ENCODE assay signal across 8 cellular contexts in genomic region chr1:36397378-36398230, GRCh38. TPM values are rescaled to one million over a fixed set of nuclear protein-coding genes. Genes with fewer than 3 reads are reported as not detected.
DNase-seq lines count a peak whose midpoint lies in the region; ATAC-seq, FAIRE-seq and TF ChIP-seq lines count a peak whose summit lies in the region.

Gene LSM10, minus strand, starts transcription at chr1:36397908. Its CDS starts 3,779 bp downstream, at chr1:36394129.

- H3K4me1 ChIP-seq in adipocyte (ENCODE audit: control insufficient read depth, insufficient read depth, low read length) (peaks cover 14% of the 10 kb centered on the region), cardiac muscle cell (ENCODE audit: low read depth) (peaks cover 5% of the 10 kb centered on the region), transverse colon (peaks cover 0 to 17% (median 11%) of the 10 kb centered on the region in 4 donors)

- H3K4me1 Mint-ChIP-seq in T-cell = peaks cover 35 to 45% (median 43%) of the 10 kb centered on the region in 3 donors

- TF ChIP-seq POLR2A in GM12891 (IDR thresholded peaks at IDR 0.05; ENCODE audit: low read depth, low read length) = peak; percentile 82
- TF ChIP-seq POLR2A in transverse colon (IDR thresholded peaks at IDR 0.05) = peak; percentile 92

- H3K27ac ChIP-seq in cardiac muscle cell (peak within 1 kb of the TSS; percentile 83), transverse colon (peak within 1 kb of the TSS; percentile 91 to 96 (median 95))

- H3K27me3 ChIP-seq in adipocyte (replicated peaks; ENCODE audit: control insufficient read depth, insufficient read depth, low read length) (no peaks in the 10 kb centered on the region), cardiac muscle cell (no peaks in the 10 kb centered on the region), transverse colon (no peaks in the 10 kb centered on the region)

- WGBS in transverse colon (ENCODE audit: low coverage in 1 of 2), 2 donors = 0% methylated on average over 2 to 48 of the region's 60 CpGs

- peak; percentile 89 for DNase-seq in GM12891 (ENCODE audit: insufficient read length, low spot score)
- DNase-seq in NCI-H146 (lab: John Stamatoyannopoulos, UW) = peak; percentile 86
- peak; percentile 79 to 92 (median 87) for DNase-seq in T-cell
- DNase-seq in adipocyte (ENCODE audit: low read depth) = peak; percentile 100
- DNase-seq in cardiac muscle cell (ENCODE audit: low read depth in 1 of 2, low spot score in 1 of 2) = peak; percentile 94 to 97
- DNase-seq in pons (ENCODE audit: low spot score) = peak; percentile 92
- peak; percentile 96 for DNase-seq in transverse colon

- H3K4me3 Mint-ChIP-seq in T-cell = peak within 1 kb of the TSS; percentile 84 to 99 (median 98)

- intact Hi-C loops in transverse colon (cut with DNase I; ENCODE audit: low total_unique reads) = no loop called here

- H3K36me3 ChIP-seq in adipocyte (ENCODE audit: control insufficient read depth, insufficient read depth, low read length, severe bottlenecking) (peaks cover 15% of the 10 kb centered on the region), cardiac muscle cell (peaks cover 10% of the 10 kb centered on the region), transverse colon (peaks cover 0 to 12% (median 2%) of the 10 kb centered on the region in 4 donors)

- ATAC-seq in HG02852 (IDR thresholded peaks at IDR 0.05; ENCODE audit: unreplicated experiment) (peak; percentile 82), T-cell (replicated peaks in 1 of 4) (peak; percentile 91 to 94 (median 92))

- no peaks in the 10 kb centered on the region for H3K9me3 ChIP-seq in adipocyte (ENCODE audit: control insufficient read depth, low read length)
- H3K9me3 ChIP-seq in cardiac muscle cell (ENCODE audit: low read depth) = no peaks in the 10 kb centered on the region
- no peaks in the 10 kb centered on the region for H3K9me3 ChIP-seq in transverse colon

- no peaks in the 10 kb centered on the region for H3K9me3 Mint-ChIP-seq in T-cell

- H3K27me3 Mint-ChIP-seq in T-cell = no peaks in the 10 kb centered on the region

- CTCF ChIA-PET in T-cell (lab: Charles Lee) = interaction anchor here (0.6 to 2.5 kb wide), 7 partner anchors 9 to 359 kb away, joined by 3 to 13 read pairs (median 4); partner anchors contain the start of gene STK40 (in 1 of the 2)

- TF ChIP-seq CTCF in cardiac muscle cell (IDR thresholded peaks at IDR 0.05; ENCODE audit: low read depth, low read length) (no peak), transverse colon (IDR thresholded peaks at IDR 0.05) (no peak)

- H3K9ac ChIP-seq in adipocyte (ENCODE audit: low read length) = peak within 1 kb of the TSS; percentile 97

- in situ Hi-C loops in transverse colon (cut with MboI; ENCODE audit: low pct_ligation_motif_present in 1 of 4, low pct_unique_long_range_greater_than_20kb in 1 of 4, low sequenced_read_pairs in 3 of 4) = no loop called here

- peak within 1 kb of the TSS; percentile 96 to 98 for H3K27ac Mint-ChIP-seq in T-cell

- H3K36me3 Mint-ChIP-seq in T-cell = peaks cover 6% of the 10 kb centered on the region

- POLR2A ChIA-PET in T-cell (lab: Charles Lee) = interaction anchor here (0.5 to 0.9 kb wide), 10 partner anchors 9 to 1588 kb away, joined by 3 to 5 read pairs (median 3); no protein-coding TSS in a partner anchor

- peak; percentile 98 for FAIRE-seq in GM12891 (lab: Jason Lieb, UNC)

- no peak for TF ChIP-seq EP300 in transverse colon (IDR thresholded peaks at IDR 0.05; ENCODE audit: low read depth)

- peak within 1 kb of the TSS; percentile 99 for H3K4me3 ChIP-seq in adipocyte (ENCODE audit: low read length)
- H3K4me3 ChIP-seq in cardiac muscle cell = peak within 1 kb of the TSS; percentile 87
- H3K4me3 ChIP-seq in transverse colon = peak within 1 kb of the TSS; percentile 55 to 89 (median 79)

TF ChIP-seq in GM12891, 5 proteins besides CTCF, POLR2A, EP300 and RAD21:
- TF ChIP-seq POU2F2 (IDR thresholded peaks at IDR 0.05; ENCODE audit: low read depth, low read length) (peak; percentile 79; the same call in 1 of the 2 replicates), POLR2AphosphoS5 (IDR thresholded peaks at IDR 0.05; ENCODE audit: low read depth, low read length) (peak; percentile 78), TAF1 (IDR thresholded peaks at IDR 0.05; ENCODE audit: low read depth, low read length) (peak; percentile 92), PAX5 (IDR thresholded peaks at IDR 0.05; ENCODE audit: insufficient read depth, low read length, severe bottlenecking) (no peak), SPI1 (IDR thresholded peaks at IDR 0.05; ENCODE audit: low read depth, low read length) (no peak)

RNA-seq across cellular contexts. Expression of gene LSM10, which starts in this region (rescaled TPM):
- 47.3 TPM for polyA plus RNA-seq in GM12891 (2012; ENCODE audit: low read depth, missing spikeins)
- total RNA-seq in T-cell (10 to 100 TPM; 26.2 to 59.9 (median 55.4) TPM), cardiac muscle cell (15.9 and 20.6 TPM in 2 replicates), transverse colon (10 to 100 TPM in 3 of 4 donors, not detected in 1; 25.4 to 59.8 (median 32.9) TPM)
- 70.7 and 75.7 TPM in 2 replicates for polyA plus RNA-seq in cardiac muscle cell

Comparison
In these comparisons a context has a peak if more than half of its experiments do, and no peak if none do; other contexts are left out.
1. Peak in every context shown above with its lines: DNase-seq, ATAC-seq, H3K4me3 ChIP-seq and H3K27ac ChIP-seq.